In genomic region chr20:20843982-20844381, GRCh38 we compare ENCODE assay signal across 14 cellular contexts.
DNase-seq lines count a peak whose midpoint lies in the region; ATAC-seq, FAIRE-seq and TF ChIP-seq lines count a peak whose summit lies in the region.
"Had no signal": no experiment of that assay in that cellular context is flagged by ENCODE, and none has a peak within 500 bp of the region (broad histone marks: within the 10 kb centered on the region; RNA-seq: fewer than 3 reads in every experiment).

No MANE protein-coding gene starts in this region.

- H3K27ac Mint-ChIP-seq in T-helper 2 cell treated with Interferon-gamma antibody and Interleukin-4, amounts not matched to agents 5 μg/mL and 100 μg/mL, for 36 hours: no peak overlapping the region
- H3K27ac Mint-ChIP-seq: activated naive CD4-positive, alpha-beta T cell treated with anti-CD3 and anti-CD28 coated beads, Interleukin-2, amount 50 U/mL, for 24 hours had no signal

- DNase-seq in Daoy (ENCODE audit: low read depth): peak; percentile 80
- DNase-seq in HT-29 (ENCODE audit: low spot score): peak; percentile 41
- DNase-seq in SW480 (ENCODE audit: low spot score): peak; percentile 64
- peak; percentile 32 for DNase-seq in kidney tubule cell (ENCODE audit: low spot score)
- DNase-seq in urothelium cell line (ENCODE audit: low spot score): no peak
- no peak for DNase-seq in T-helper 2 cell treated with Interferon-gamma antibody and Interleukin-4, amounts not matched to agents 5 μg/mL and 100 μg/mL, for 36 hours (ENCODE audit: low spot score)
- DNase-seq: activated CD4-positive, alpha-beta T cell treated with anti-CD3 and anti-CD28 coated beads for 48 hours; NCI-H1048; NCI-H2171; SHP77 treated with DMSO at 0.1 percent for 48 hours had no signal

- H3K4me1 Mint-ChIP-seq in T-helper 2 cell treated with Interferon-gamma antibody and Interleukin-4, amounts not matched to agents 5 μg/mL and 100 μg/mL, for 36 hours (ENCODE audit: low read depth): no peaks in the 10 kb centered on the region
- H3K4me1 Mint-ChIP-seq: activated naive CD4-positive, alpha-beta T cell treated with anti-CD3 and anti-CD28 coated beads, Interleukin-2, amount 50 U/mL, for 24 hours had no signal

- peaks cover 3% of the 10 kb centered on the region for H3K27me3 Mint-ChIP-seq in T-helper 2 cell treated with Interferon-gamma antibody and Interleukin-4, amounts not matched to agents 5 μg/mL and 100 μg/mL, for 36 hours (ENCODE audit: low read depth)

- ATAC-seq in SK-N-SH treated with all-trans-retinoic acid at 6 μM for 48 hours: no peak
- no peak for ATAC-seq in esophagus mucosa

- FAIRE-seq in urothelium cell line (lab: Jason Lieb, UNC): no peak
- FAIRE-seq: GM12892 had no signal

- no peaks in the 10 kb centered on the region for H3K9me3 Mint-ChIP-seq in T-helper 2 cell treated with Interferon-gamma antibody and Interleukin-4, amounts not matched to agents 5 μg/mL and 100 μg/mL, for 36 hours
- H3K9me3 Mint-ChIP-seq: activated naive CD4-positive, alpha-beta T cell treated with anti-CD3 and anti-CD28 coated beads, Interleukin-2, amount 50 U/mL, for 24 hours had no signal

- H3K36me3 Mint-ChIP-seq in T-helper 2 cell treated with Interferon-gamma antibody and Interleukin-4, amounts not matched to agents 5 μg/mL and 100 μg/mL, for 36 hours (ENCODE audit: low read depth): no peaks in the 10 kb centered on the region
- H3K36me3 Mint-ChIP-seq: activated naive CD4-positive, alpha-beta T cell treated with anti-CD3 and anti-CD28 coated beads, Interleukin-2, amount 50 U/mL, for 24 hours had no signal

- H3K4me3 Mint-ChIP-seq in T-helper 2 cell treated with Interferon-gamma antibody and Interleukin-4, amounts not matched to agents 5 μg/mL and 100 μg/mL, for 36 hours: no peak overlapping the region
- H3K4me3 Mint-ChIP-seq: activated naive CD4-positive, alpha-beta T cell treated with anti-CD3 and anti-CD28 coated beads, Interleukin-2, amount 50 U/mL, for 24 hours had no signal

TF ChIP-seq in SK-N-SH treated with all-trans-retinoic acid at 6 μM for 48 hours, 23 proteins besides CTCF, POLR2A, EP300 and RAD21:
- TF ChIP-seq RARB (CRISPR knock-in tag; IDR thresholded peaks at IDR 0.05) (no peak), GLIS3 (CRISPR knock-in tag; IDR thresholded peaks at IDR 0.05) (no peak), SNAI2 (CRISPR knock-in tag; IDR thresholded peaks at IDR 0.05) (no peak), ZFP3 (CRISPR knock-in tag; IDR thresholded peaks at IDR 0.05) (no peak), ZFP30 (CRISPR knock-in tag; IDR thresholded peaks at IDR 0.05) (no peak), CSDC2 (CRISPR knock-in tag; IDR thresholded peaks at IDR 0.05) (no peak), TCF4 (CRISPR knock-in tag; IDR thresholded peaks at IDR 0.05; ENCODE audit: borderline replicate concordance) (no peak)
- TF ChIP-seq, protein P1, sequence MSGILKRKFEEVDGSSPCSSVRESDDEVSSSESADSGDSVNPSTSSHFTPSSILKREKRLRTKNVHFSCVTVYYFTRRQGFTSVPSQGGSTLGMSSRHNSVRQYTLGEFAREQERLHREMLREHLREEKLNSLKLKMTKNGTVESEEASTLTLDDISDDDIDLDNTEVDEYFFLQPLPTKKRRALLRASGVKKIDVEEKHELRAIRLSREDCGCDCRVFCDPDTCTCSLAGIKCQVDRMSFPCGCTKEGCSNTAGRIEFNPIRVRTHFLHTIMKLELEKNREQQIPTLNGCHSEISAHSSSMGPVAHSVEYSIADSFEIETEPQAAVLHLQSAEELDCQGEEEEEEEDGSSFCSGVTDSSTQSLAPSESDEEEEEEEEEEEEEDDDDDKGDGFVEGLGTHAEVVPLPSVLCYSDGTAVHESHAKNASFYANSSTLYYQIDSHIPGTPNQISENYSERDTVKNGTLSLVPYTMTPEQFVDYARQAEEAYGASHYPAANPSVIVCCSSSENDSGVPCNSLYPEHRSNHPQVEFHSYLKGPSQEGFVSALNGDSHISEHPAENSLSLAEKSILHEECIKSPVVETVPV (CRISPR knock-in tag; IDR thresholded peaks at IDR 0.05): no peak

Comparison
In these comparisons a context has a peak if more than half of its experiments do, and no peak if none do; other contexts are left out.
1. DNase-seq: peak in Daoy (single experiment), HT-29 (single experiment), SW480 (single experiment) and kidney tubule cell (single experiment); none in urothelium cell line (single experiment) and T-helper 2 cell treated with Interferon-gamma antibody and Interleukin-4, amounts not matched to agents 5 μg/mL and 100 μg/mL, for 36 hours (single experiment).